Comparison of ENCODE assay signal across 9 cellular contexts in genomic region chr19:40594657-40595077, GRCh38. TPM values are rescaled to one million over a fixed set of nuclear protein-coding genes. Genes with fewer than 3 reads are reported as not detected.
A peak's percentile ranks its signal among the peaks of the same experiment; 100 is the strongest.
DNase-seq lines count a peak whose midpoint lies in the region; ATAC-seq and TF ChIP-seq lines count a peak whose summit lies in the region.
"Had no signal": no experiment of that assay in that cellular context is flagged by ENCODE, and none has a peak within 500 bp of the region (broad histone marks: within the 10 kb centered on the region; RNA-seq: fewer than 3 reads in every experiment).

No MANE protein-coding gene starts in this region.

- no peak for DNase-seq in activated CD4-positive, CD25-positive, alpha-beta regulatory T cell treated with anti-CD3 and anti-CD28 coated beads, Interleukin-2, amount 50 U/mL, for 72 hours
- peak; percentile 67 for DNase-seq in M059J (ENCODE audit: low read depth)
- peak in 6 of 10 donors; percentile 61 to 82 (median 74) for DNase-seq in dorsolateral prefrontal cortex
- DNase-seq in renal cortical epithelial cell (ENCODE audit: low read depth): peak; percentile 60
- no peak for DNase-seq in cerebellar cortex (ENCODE audit: low spot score)
- no peak for DNase-seq in islet precursor cell
- DNase-seq: CD4-positive, CD25-positive, alpha-beta regulatory T cell had no signal

- peak; percentile 14 to 24 for ATAC-seq in activated CD4-positive, CD25-positive, alpha-beta regulatory T cell treated with anti-CD3 and anti-CD28 coated beads, Interleukin-2, amount 50 U/mL, for 24 hours
- no peak for ATAC-seq in GM21619 (IDR thresholded peaks at IDR 0.05; ENCODE audit: unreplicated experiment)

- peak overlapping the region in 37 of 59 donors; percentile 2 to 83 (median 61) for H3K27ac ChIP-seq in dorsolateral prefrontal cortex

- TF ChIP-seq CTCF in dorsolateral prefrontal cortex (IDR thresholded peaks at IDR 0.05 in 54 of 56, conservative IDR thresholded peaks at IDR 0.05 in 2 of 56; ENCODE audit: low read depth in 1 of 56, partially characterized antibody in 56 of 56): no peak

- peak overlapping the region in 53 of 59 donors; percentile 13 to 62 (median 44) for H3K4me3 ChIP-seq in dorsolateral prefrontal cortex

- peaks cover 0 to 14% (median 0%) of the 10 kb centered on the region in 45 donors for H3K27me3 ChIP-seq in dorsolateral prefrontal cortex

- intact Hi-C loops in dorsolateral prefrontal cortex (cut with DNase I): loop anchor here in 1 of 2 donors (5.0 to 10.0 kb wide), 3 partner anchors 38 to 290 kb away; no protein-coding TSS in a partner anchor

RNA-seq across cellular contexts. Expression of gene LTBP4, which starts 6.5 kb away (rescaled TPM):
- total RNA-seq in M059J (2014; rRNA removed; shearing (Covaris generic)): 7.1 and 7.3 TPM in 2 replicates
- total RNA-seq in dorsolateral prefrontal cortex (100 to 1,000 TPM in 6 of 120 experiments, 10 to 100 TPM in 114; 36.1 to 111 (median 69.5) TPM), renal cortical epithelial cell (14.9 and 15.5 TPM in 2 replicates)

RNA-seq across cellular contexts. Expression of gene SHKBP1, which starts 18.0 kb away (rescaled TPM):
- total RNA-seq in M059J (2014; rRNA removed; shearing (Covaris generic)): 30.5 and 66.3 TPM in 2 replicates
- total RNA-seq in dorsolateral prefrontal cortex (10 to 100 TPM; 14.0 to 58.3 (median 25.4) TPM), renal cortical epithelial cell (32.8 and 53.5 TPM in 2 replicates)

Comparison
In these comparisons a context has a peak if more than half of its experiments do, and no peak if none do; other contexts are left out.
1. DNase-seq: peak in M059J (single experiment), dorsolateral prefrontal cortex (6 of 10) and renal cortical epithelial cell (single experiment); none in activated CD4-positive, CD25-positive, alpha-beta regulatory T cell treated with anti-CD3 and anti-CD28 coated beads, Interleukin-2, amount 50 U/mL, for 72 hours (single experiment), cerebellar cortex (single experiment) and islet precursor cell (single experiment).